Comparison of ENCODE assay signal across 13 cellular contexts in the genomic region with DNA sequence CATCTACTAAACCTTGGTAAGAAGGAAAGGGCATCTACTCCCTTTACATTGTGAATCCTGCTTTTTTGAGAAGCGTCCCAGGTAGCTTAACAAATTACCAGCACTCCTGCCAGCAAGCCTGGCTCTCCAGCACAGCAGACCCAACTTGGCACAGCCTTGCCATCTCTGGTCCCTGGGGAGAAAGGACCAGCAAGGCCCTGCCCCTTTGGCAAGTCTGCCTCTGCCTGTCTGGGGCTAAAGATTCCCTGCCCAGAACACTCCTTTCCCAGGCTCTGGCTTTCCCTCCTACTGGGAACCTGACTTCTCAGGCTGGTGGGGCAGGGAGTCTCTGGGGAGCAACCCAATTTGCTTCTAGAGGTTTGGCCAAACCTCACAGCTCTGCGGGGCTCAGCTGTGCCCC.
DNase-seq lines count a peak whose midpoint lies in the region; TF ChIP-seq lines count a peak whose summit lies in the region.
"Had no signal": no experiment of that assay in that cellular context is flagged by ENCODE, and none has a peak within 500 bp of the region (broad histone marks: within the 10 kb centered on the region; RNA-seq: fewer than 3 reads in every experiment).

No MANE protein-coding gene starts in this region.

- peaks cover 41% of the 10 kb centered on the region for H3F3A ChIP-seq in GM23248 (ENCODE audit: insufficient read depth)

- H3K27me3 ChIP-seq in GM23248 (replicated peaks; ENCODE audit: insufficient read depth) (no peaks in the 10 kb centered on the region), osteoblast (ENCODE audit: insufficient read depth, low read length) (no peaks in the 10 kb centered on the region)
- H3K27me3 ChIP-seq: foreskin keratinocyte had no signal

- 39 to 55% methylated on average over 2 of the region's 2 CpGs for WGBS in GM23248 (ENCODE audit: low coverage in 1 of 2, low lambda C conversion rate in 2 of 2, missing lambda C conversion rate in 2 of 2), 2 experiments

- in situ Hi-C loops in GM23248 (cut with MboI): no loop called here

- H3K36me3 ChIP-seq in GM23248 (ENCODE audit: low read depth) (peaks cover 22% of the 10 kb centered on the region; the same call in 1 of the 2 replicates), osteoblast (ENCODE audit: insufficient read depth, low read length) (peaks cover 35% of the 10 kb centered on the region)

- peaks cover 87% of the 10 kb centered on the region for H3K79me2 ChIP-seq in GM23248 (ENCODE audit: insufficient read depth)
- peaks cover 82% of the 10 kb centered on the region for H3K79me2 ChIP-seq in osteoblast (ENCODE audit: insufficient read depth, low read length)

- H3K4me1 ChIP-seq in GM23248 (ENCODE audit: insufficient read depth) (peaks cover 31% of the 10 kb centered on the region), osteoblast (ENCODE audit: insufficient read depth, low read length) (peaks cover 22% of the 10 kb centered on the region)

- H3K4me3 ChIP-seq in AG10803 (ENCODE audit: low read length) (no peak overlapping the region), GM23248 (no peak overlapping the region), osteoblast (ENCODE audit: insufficient read depth, low read length) (no peak overlapping the region)

- H2AFZ ChIP-seq in GM23248 (no peak overlapping the region), osteoblast (ENCODE audit: low read length) (no peak overlapping the region)

- DNase-seq in AG10803 (ENCODE audit: low read depth) (peak; percentile 40), GM23248 (peak; percentile 39), cerebellum (ENCODE audit: low spot score) (peak; percentile 29), osteoblast (ENCODE audit: insufficient read length, low spot score, missing footprints) (no peak), activated gamma-delta T cell (lab: John Stamatoyannopoulos, UW) (no peak), AG08395 (ENCODE audit: low spot score) (no peak), inferior parietal cortex (ENCODE audit: extremely low spot score) (no peak), NCI-H748 treated with DMSO at 0.1 percent for 48 hours (lab: John Stamatoyannopoulos, UW) (no peak)
- DNase-seq: activated naive CD4-positive, alpha-beta T cell treated with Interleukin-2 at 50 U/mL for 16 hours; foreskin keratinocyte; NCI-H774; stimulated activated CD8-positive, alpha-beta memory T cell treated with anti-CD3 and anti-CD28 coated beads, Interleukin-4, amount 100 ng/mL, for 48 hours had no signal

- peak overlapping the region; percentile 82; the same call in 1 of the 2 replicates for H3K9ac ChIP-seq in GM23248

- no peak for TF ChIP-seq CTCF in AG10803 (conservative IDR thresholded peaks at IDR 0.05; ENCODE audit: low read length)
- TF ChIP-seq CTCF in osteoblast (IDR thresholded peaks at IDR 0.05; ENCODE audit: extremely low read depth, low read depth, low read length): no peak

- H3K9me3 ChIP-seq in GM23248 (ENCODE audit: low read depth): no peaks in the 10 kb centered on the region
- no peaks in the 10 kb centered on the region for H3K9me3 ChIP-seq in osteoblast (ENCODE audit: low read depth, low read length)

- no peaks in the 10 kb centered on the region for H3K9me2 ChIP-seq in GM23248 (ENCODE audit: insufficient read depth)

- H3K4me2 ChIP-seq in GM23248 (ENCODE audit: unreplicated experiment) (no peak overlapping the region), osteoblast (ENCODE audit: insufficient read depth, low read length) (no peak overlapping the region)

- H4K20me1 ChIP-seq in GM23248 (ENCODE audit: insufficient read depth) (no peaks in the 10 kb centered on the region), osteoblast (ENCODE audit: insufficient read depth, low read length) (peaks cover 40% of the 10 kb centered on the region)

- peak overlapping the region; percentile 97 for H3K27ac ChIP-seq in GM23248
- H3K27ac ChIP-seq in osteoblast (ENCODE audit: low read depth, low read length): peak overlapping the region; percentile 90
- H3K27ac ChIP-seq: C4-2B had no signal

Comparison
In these comparisons a context has a peak if more than half of its experiments do, and no peak if none do; other contexts are left out.
1. DNase-seq: peak in AG10803 (single experiment), GM23248 (single experiment) and cerebellum (single experiment); none in osteoblast (single experiment), activated gamma-delta T cell (single experiment), AG08395 (single experiment), inferior parietal cortex (single experiment) and NCI-H748 treated with DMSO at 0.1 percent for 48 hours (single experiment).